1 cellular context compared by ENCODE assay signal in genomic region chr10:97823734-97824133, GRCh38.
TF ChIP-seq lines count a peak whose summit lies in the region.

No MANE protein-coding gene starts in this region.

TF ChIP-seq in HepG2, 621 proteins besides CTCF, POLR2A, EP300 and RAD21:
- TF ChIP-seq SKIL (CRISPR knock-in tag; IDR thresholded peaks at IDR 0.05; ENCODE audit: borderline replicate concordance): no peak
- TF ChIP-seq TCF7 (IDR thresholded peaks at IDR 0.05; ENCODE audit: low read depth): no peak
- TF ChIP-seq ZFY (CRISPR knock-in tag; IDR thresholded peaks at IDR 0.05): no peak
- no peak for TF ChIP-seq THYN1 (CRISPR knock-in tag; IDR thresholded peaks at IDR 0.05; ENCODE audit: borderline replicate concordance, low read depth)
- no peak for TF ChIP-seq ZNF784 (CRISPR knock-in tag; IDR thresholded peaks at IDR 0.05; ENCODE audit: borderline replicate concordance)
- no peak for TF ChIP-seq DZIP1 (CRISPR knock-in tag; IDR thresholded peaks at IDR 0.05)
